Comparison of ENCODE assay signal across 8 cellular contexts in the genomic region with DNA sequence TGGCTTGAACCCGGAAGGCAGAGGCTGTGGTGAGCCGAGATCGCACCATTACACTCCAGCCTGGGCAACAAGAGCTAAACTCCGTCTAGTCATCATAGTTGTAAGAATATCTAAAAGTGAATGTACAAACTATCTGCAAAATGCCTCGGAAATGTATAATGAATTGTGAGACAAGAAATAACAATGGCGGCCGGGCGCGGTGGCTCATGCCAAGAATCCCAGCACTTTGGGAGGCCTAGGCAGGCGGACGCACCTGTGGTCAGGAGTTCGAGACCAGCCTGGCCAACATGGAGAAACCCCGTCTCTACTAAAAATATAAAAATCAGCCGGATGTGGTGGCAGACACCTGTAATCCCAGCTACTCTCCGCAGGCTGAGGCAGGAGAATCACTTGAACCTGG.
"Had no signal": no experiment of that assay in that cellular context is flagged by ENCODE, and none has a peak within 500 bp of the region (broad histone marks: within the 10 kb centered on the region; RNA-seq: fewer than 3 reads in every experiment).

No MANE protein-coding gene starts in this region.

- DNase-seq: GDM1, GF-D8 had no signal

- FAIRE-seq: G401.6, GM12878, GM12891, GM12892, GM18507, GM19239 had no signal

- H3K4me3 ChIP-seq: GM12878 had no signal

- ATAC-seq: GM12878 had no signal
